Comparison of ENCODE assay signal across 15 cellular contexts in genomic region chr2:24009367-24009679, GRCh38. TPM values are rescaled to one million over a fixed set of nuclear protein-coding genes. Genes with fewer than 3 reads are reported as not detected.
DNase-seq lines count a peak whose midpoint lies in the region; ATAC-seq, FAIRE-seq and TF ChIP-seq lines count a peak whose summit lies in the region.
"Had no signal": no experiment of that assay in that cellular context is flagged by ENCODE, and none has a peak within 500 bp of the region (broad histone marks: within the 10 kb centered on the region; RNA-seq: fewer than 3 reads in every experiment).

No MANE protein-coding gene starts in this region.

- H4K12ac ChIP-seq in trophoblast cell (ENCODE audit: low read depth, low read length): no peak overlapping the region

- TF ChIP-seq CTCF in Caco-2 (IDR thresholded peaks at IDR 0.05; ENCODE audit: insufficient read depth in 1 of 2, low read depth in 1 of 2, low read length in 1 of 2, severe bottlenecking in 1 of 2, unreplicated experiment in 1 of 2) (no peak), K562 (IDR thresholded peaks at IDR 0.05 in 2 of 3, conservative IDR thresholded peaks at IDR 0.05 in 1 of 3; ENCODE audit: insufficient read depth in 2 of 3, low read depth in 1 of 3, low read length in 3 of 3) (no peak), hepatocyte (IDR thresholded peaks at IDR 0.05; ENCODE audit: poor library complexity) (no peak), ovary (IDR thresholded peaks at IDR 0.05) (no peak), adrenal gland (IDR thresholded peaks at IDR 0.05) (no peak)

- CTCF ChIA-PET in Caco-2 (lab: Charles Lee): interaction anchor here (1.2 kb wide), 1 partner anchor 75 kb away, joined by 4 read pairs; the partner anchor contains the start of gene TP53I3
- CTCF ChIA-PET in K562 (lab: Yijun Ruan, JAX; ENCODE audit: low intra/inter-chr PET ratio): no interaction called here
- CTCF ChIA-PET in activated CD4-positive, alpha-beta memory T cell treated with anti-CD3 and anti-CD28 coated beads, Interleukin-2, amount 10 ng/mL, durations not matched to agents 7 days and 5 days (lab: Charles Lee): no interaction called here

- H3K4me3 ChIP-seq in Caco-2 (ENCODE audit: low read depth, low read length) (peak overlapping the region; percentile 40; the same call in 1 of the 2 replicates), K562 (peak overlapping the region; percentile 60), hepatocyte (peak overlapping the region; percentile 33), trophoblast cell (ENCODE audit: low read depth, low read length) (no peak overlapping the region), ovary (no peak overlapping the region), adrenal gland (peak overlapping the region in 1 of 4 donors; percentile 58)

- H3K27ac ChIP-seq in K562 (ENCODE audit: extremely low read depth, low read depth, low read length) (peak overlapping the region; percentile 99), hepatocyte (no peak overlapping the region), trophoblast cell (ENCODE audit: low read depth, low read length) (no peak overlapping the region), ovary (no peak overlapping the region), adrenal gland (no peak overlapping the region)
- H3K27ac ChIP-seq: gastrocnemius medialis, SJSA1 had no signal

- H3K4me1 ChIP-seq in Caco-2: no peaks in the 10 kb centered on the region
- peaks cover 34 to 43% of the 10 kb centered on the region in 2 experiments for H3K4me1 ChIP-seq in K562 (replicated peaks in 1 of 2; ENCODE audit: control insufficient read depth in 2 of 2, insufficient read depth in 2 of 2, low read length in 2 of 2)
- no peaks in the 10 kb centered on the region for H3K4me1 ChIP-seq in hepatocyte (ENCODE audit: insufficient read depth)
- H3K4me1 ChIP-seq in trophoblast cell (ENCODE audit: control insufficient read depth in 1 of 2, insufficient read depth in 2 of 2, low read length in 2 of 2): peaks cover 9 to 18% of the 10 kb centered on the region in 2 experiments
- H3K4me1 ChIP-seq in ovary (ENCODE audit: insufficient read depth): peaks cover 3% of the 10 kb centered on the region
- peaks cover 0 to 11% of the 10 kb centered on the region in 2 donors for H3K4me1 ChIP-seq in adrenal gland (replicated peaks in 1 of 2)

- H3K36me3 ChIP-seq in Caco-2 (ENCODE audit: control insufficient read depth, insufficient read depth, low read length) (no peaks in the 10 kb centered on the region), K562 (ENCODE audit: control insufficient read depth, insufficient read depth, low read length) (peaks cover 16% of the 10 kb centered on the region), hepatocyte (replicated peaks; ENCODE audit: insufficient read depth, low read depth) (no peaks in the 10 kb centered on the region), trophoblast cell (ENCODE audit: control insufficient read depth in 1 of 2, insufficient read depth in 2 of 2, low read length in 2 of 2) (no peaks in the 10 kb centered on the region), ovary (no peaks in the 10 kb centered on the region), adrenal gland (replicated peaks in 1 of 2) (no peaks in the 10 kb centered on the region)
- H3K36me3 ChIP-seq: gastrocnemius medialis, SJSA1 had no signal

- H3K79me2 ChIP-seq in K562 (ENCODE audit: control insufficient read depth, insufficient read depth, low read length): peaks cover 43% of the 10 kb centered on the region
- H3K79me2 ChIP-seq in hepatocyte: no peaks in the 10 kb centered on the region
- no peaks in the 10 kb centered on the region for H3K79me2 ChIP-seq in trophoblast cell (ENCODE audit: control insufficient read depth, insufficient read depth, low read length, poor library complexity)

- no peak for TF ChIP-seq RAD21 in K562 (CRISPR knock-in tag; conservative IDR thresholded peaks at IDR 0.05 in 1 of 2, IDR thresholded peaks at IDR 0.05 in 1 of 2)

- no peak for ATAC-seq in K562
- ATAC-seq: gastrocnemius medialis had no signal

- no peak for DNase-seq in Caco-2
- no peak for DNase-seq in K562 (ENCODE audit: extremely low read depth in 1 of 4, low spot score in 3 of 4)
- DNase-seq in hepatocyte (ENCODE audit: low spot score): no peak
- no peak for DNase-seq in trophoblast cell
- DNase-seq in ovary: no peak
- no peak for DNase-seq in stimulated activated CD4-positive, alpha-beta T cell treated with anti-CD3 and anti-CD28 coated beads, Interleukin-4, amount 100 ng/mL, for 4 hours
- DNase-seq in adrenal gland: no peak
- DNase-seq in activated CD4-positive, alpha-beta memory T cell treated with anti-CD3 and anti-CD28 coated beads, Interleukin-2, amount 10 ng/mL, durations not matched to agents 7 days and 5 days: no peak
- DNase-seq: activated naive CD4-positive, alpha-beta T cell treated with anti-CD3 and anti-CD28 coated beads for 36 hours; gastrocnemius medialis; left ventricle myocardium superior; NK-92 treated with Interleukin-12 subunit alpha and Interleukin-12 subunit beta, amount 100 ng/mL, for 24 hours; stimulated activated CD4-positive, alpha-beta T cell treated with anti-CD3 and anti-CD28 coated beads, Interleukin-2, amount 100 ng/mL, for 24 hours had no signal

- H3K4me1 Mint-ChIP-seq in Caco-2 (ENCODE audit: low read depth, unreplicated experiment): peaks cover 15% of the 10 kb centered on the region
- peaks cover 6% of the 10 kb centered on the region for H3K4me1 Mint-ChIP-seq in activated CD4-positive, alpha-beta memory T cell treated with anti-CD3 and anti-CD28 coated beads, Interleukin-2, amount 10 ng/mL, durations not matched to agents 7 days and 5 days

- no TSS peak for BruUV-seq in Caco-2 (replicated peaks; lab: Mats Ljungman, UMichigan)
- BruUV-seq in K562 (replicated peaks; lab: Mats Ljungman, UMichigan): TSS peak; percentile 40

- no peak overlapping the region for H4K8ac ChIP-seq in trophoblast cell (ENCODE audit: low read depth, low read length)

- no peak overlapping the region for H4K91ac ChIP-seq in trophoblast cell (ENCODE audit: low read depth, low read length)

- H3K27ac Mint-ChIP-seq in Caco-2 (ENCODE audit: unreplicated experiment): no peak overlapping the region
- no peak overlapping the region for H3K27ac Mint-ChIP-seq in activated CD4-positive, alpha-beta memory T cell treated with anti-CD3 and anti-CD28 coated beads, Interleukin-2, amount 10 ng/mL, durations not matched to agents 7 days and 5 days
- H3K27ac Mint-ChIP-seq: activated naive CD4-positive, alpha-beta T cell treated with anti-CD3 and anti-CD28 coated beads for 36 hours; CD14-positive monocyte had no signal

- WGBS in K562 (ENCODE audit: insufficient coverage, low coverage, missing lambda C conversion rate): 45% methylated on average over 7 of the region's 9 CpGs
- 76% methylated on average over 9 of the region's 9 CpGs for WGBS in hepatocyte (ENCODE audit: low lambda C conversion rate, missing lambda C conversion rate)
- WGBS in trophoblast cell (ENCODE audit: extremely low coverage, insufficient coverage, insufficient read length): no CpG with 5 or more reads among the region's 9 CpGs
- 63 to 71% (median 64%) methylated on average over 9 of the region's 9 CpGs for WGBS in ovary, 3 donors
- 74 to 76% (median 75%) methylated on average over 9 of the region's 9 CpGs for WGBS in adrenal gland, 4 donors

- no peaks in the 10 kb centered on the region for H3K9me3 ChIP-seq in Caco-2
- H3K9me3 ChIP-seq in K562 (replicated peaks; ENCODE audit: control insufficient read depth, insufficient read depth, low read depth, low read length): no peaks in the 10 kb centered on the region
- H3K9me3 ChIP-seq in hepatocyte (ENCODE audit: low read depth): no peaks in the 10 kb centered on the region
- peaks cover 2% of the 10 kb centered on the region for H3K9me3 ChIP-seq in trophoblast cell (ENCODE audit: insufficient read depth, low read depth, low read length)
- H3K9me3 ChIP-seq in ovary: no peaks in the 10 kb centered on the region
- no peaks in the 10 kb centered on the region for H3K9me3 ChIP-seq in adrenal gland (replicated peaks in 1 of 3)
- H3K9me3 ChIP-seq: gastrocnemius medialis, SJSA1 had no signal

- H3K9me2 ChIP-seq in hepatocyte (replicated peaks; ENCODE audit: insufficient read depth): no peaks in the 10 kb centered on the region

- no peak overlapping the region for H2AK5ac ChIP-seq in trophoblast cell (ENCODE audit: low read length)

- no peak overlapping the region for H3K14ac ChIP-seq in trophoblast cell (ENCODE audit: low read length)

- TF ChIP-seq EP300 in K562 (IDR thresholded peaks at IDR 0.05; ENCODE audit: low read length) (no peak), ovary (IDR thresholded peaks at IDR 0.05) (no peak)

- intact Hi-C loops in Caco-2 (cut with micrococcal nuclease; ENCODE audit: unreplicated experiment) (no loop called here), K562 (cut with micrococcal nuclease) (no loop called here), ovary (cut with DNase I) (no loop called here), adrenal gland (cut with DNase I) (no loop called here)

- H3K79me1 ChIP-seq in trophoblast cell (ENCODE audit: low read length): no peaks in the 10 kb centered on the region

- no peaks in the 10 kb centered on the region for H3K36me3 Mint-ChIP-seq in Caco-2 (ENCODE audit: insufficient read depth, unreplicated experiment)
- no peaks in the 10 kb centered on the region for H3K36me3 Mint-ChIP-seq in activated CD4-positive, alpha-beta memory T cell treated with anti-CD3 and anti-CD28 coated beads, Interleukin-2, amount 10 ng/mL, durations not matched to agents 7 days and 5 days (ENCODE audit: low read depth)

- H3K4me3 Mint-ChIP-seq in Caco-2 (ENCODE audit: unreplicated experiment): peak overlapping the region; percentile 63
- no peak overlapping the region for H3K4me3 Mint-ChIP-seq in activated CD4-positive, alpha-beta memory T cell treated with anti-CD3 and anti-CD28 coated beads, Interleukin-2, amount 10 ng/mL, durations not matched to agents 7 days and 5 days
- H3K4me3 Mint-ChIP-seq: activated naive CD4-positive, alpha-beta T cell treated with anti-CD3 and anti-CD28 coated beads for 36 hours had no signal

- H3K23ac ChIP-seq in trophoblast cell (ENCODE audit: low read length): no peak overlapping the region

- in situ Hi-C loops in K562 (cut with MboI): no loop called here

- H2AFZ ChIP-seq in K562 (ENCODE audit: low read depth, low read length) (peak overlapping the region; percentile 85), hepatocyte (no peak overlapping the region), trophoblast cell (ENCODE audit: insufficient read depth, low read length, poor library complexity) (no peak overlapping the region)

- H3K9ac ChIP-seq in K562 (ENCODE audit: insufficient read depth in 1 of 2, low read depth in 2 of 2, low read length in 2 of 2) (peak overlapping the region; percentile 95 to 97), trophoblast cell (ENCODE audit: low read length) (no peak overlapping the region)

- H3K27me3 ChIP-seq in Caco-2 (replicated peaks; ENCODE audit: control insufficient read depth, insufficient read depth, low read length): no peaks in the 10 kb centered on the region
- H3K27me3 ChIP-seq in K562 (ENCODE audit: control insufficient read depth in 2 of 2, insufficient read depth in 2 of 2, low read length in 2 of 2): no peaks in the 10 kb centered on the region
- H3K27me3 ChIP-seq in hepatocyte: peaks cover 34% of the 10 kb centered on the region
- H3K27me3 ChIP-seq in trophoblast cell (ENCODE audit: insufficient read depth, low read length): peaks cover 15% of the 10 kb centered on the region
- no peaks in the 10 kb centered on the region for H3K27me3 ChIP-seq in ovary
- peaks cover 13% of the 10 kb centered on the region for H3K27me3 ChIP-seq in adrenal gland
- H3K27me3 ChIP-seq: SJSA1 had no signal

- H3K9me3 Mint-ChIP-seq in Caco-2 (ENCODE audit: unreplicated experiment): no peaks in the 10 kb centered on the region
- no peaks in the 10 kb centered on the region for H3K9me3 Mint-ChIP-seq in activated CD4-positive, alpha-beta memory T cell treated with anti-CD3 and anti-CD28 coated beads, Interleukin-2, amount 10 ng/mL, durations not matched to agents 7 days and 5 days
- H3K9me3 Mint-ChIP-seq: activated naive CD4-positive, alpha-beta T cell treated with anti-CD3 and anti-CD28 coated beads for 36 hours had no signal

- H4K20me1 ChIP-seq in K562 (replicated peaks; ENCODE audit: control insufficient read depth, insufficient read depth, low read length) (no peaks in the 10 kb centered on the region), hepatocyte (ENCODE audit: insufficient read depth, poor library complexity, severe bottlenecking) (no peaks in the 10 kb centered on the region)

- TF ChIP-seq POLR2A in K562 (conservative IDR thresholded peaks at IDR 0.05) (no peak), ovary (IDR thresholded peaks at IDR 0.05) (no peak), adrenal gland (IDR thresholded peaks at IDR 0.05) (no peak)

- POLR2A ChIA-PET in Caco-2 (lab: Charles Lee): interaction anchor here (0.6 kb wide), 1 partner anchor 18 kb away, joined by 3 read pairs; no protein-coding TSS in a partner anchor
- POLR2A ChIA-PET in K562 (lab: Yijun Ruan, JAX): interaction anchor here (0.6 to 3.2 kb wide), 7 partner anchors 12 to 211 kb away, joined by 3 to 14 read pairs (median 4); partner anchors contain the start of gene ATAD2B
- POLR2A ChIA-PET in activated CD4-positive, alpha-beta memory T cell treated with anti-CD3 and anti-CD28 coated beads, Interleukin-2, amount 10 ng/mL, durations not matched to agents 7 days and 5 days (lab: Charles Lee): interaction anchor here (1.1 to 1.8 kb wide), 2 partner anchors 38 to 113 kb away, joined by 3 to 4 read pairs; partner anchors contain the start of gene WDCP

- FAIRE-seq in K562 (lab: Jason Lieb, UNC): no peak

- H3K18ac ChIP-seq in trophoblast cell (ENCODE audit: low read length): no peak overlapping the region

- no peak overlapping the region for H3K4ac ChIP-seq in trophoblast cell (ENCODE audit: low read depth, low read length)

- no peaks in the 10 kb centered on the region for H3K9me1 ChIP-seq in K562 (ENCODE audit: control insufficient read depth, insufficient read depth, low read length)

- H3K4me2 ChIP-seq in K562 (ENCODE audit: insufficient read depth, low read length) (peak overlapping the region; percentile 93), hepatocyte (peak overlapping the region; percentile 95), trophoblast cell (ENCODE audit: low read length) (peak overlapping the region; percentile 83)

- no peak overlapping the region for H2BK5ac ChIP-seq in trophoblast cell (ENCODE audit: low read depth, low read length, poor library complexity)

- no peak overlapping the region for H2BK120ac ChIP-seq in trophoblast cell (ENCODE audit: insufficient read depth, low read length, poor library complexity)

- no peak overlapping the region for H2BK12ac ChIP-seq in trophoblast cell (ENCODE audit: low read length)

- H3K27me3 Mint-ChIP-seq in Caco-2 (ENCODE audit: insufficient read depth, unreplicated experiment): no peaks in the 10 kb centered on the region
- peaks cover 36% of the 10 kb centered on the region for H3K27me3 Mint-ChIP-seq in activated CD4-positive, alpha-beta memory T cell treated with anti-CD3 and anti-CD28 coated beads, Interleukin-2, amount 10 ng/mL, durations not matched to agents 7 days and 5 days

RNA-seq across cellular contexts. Expression of gene MFSD2B, which starts 0.6 kb away (rescaled TPM):
- total RNA-seq in Caco-2 (2022) (0.44 and 0.48 TPM in 2 replicates), K562 (2014; rRNA removed) (5.5 and 9.1 TPM in 2 replicates), K562 (2014; rRNA removed; fragmentation: Illumina TruSeq; extraction: Trizol) (5.2 and 6.8 TPM in 2 replicates), K562 (2015; rRNA removed; fragmentation: Illumina TruSeq; extraction: Trizol) (7.2 and 8.0 TPM in 2 replicates), K562 (2021) (10.4 and 10.9 TPM in 2 replicates), hepatocyte (not detected in 2 replicates), ovary (under 1 TPM in 3 of 7 donors, not detected in 4; 0.07 to 0.47 (median 0.15) TPM), adrenal gland (under 1 TPM in 2 of 8 donors, not detected in 6; 0.30 to 0.61 TPM)
- total RNA-seq in K562 (2011; cell fraction: chromatin; rRNA removed; ENCODE audit: low replicate concordance): 9.6 and 15.1 TPM in 2 replicates
- 9.7 and 11.7 TPM in 2 replicates for total RNA-seq in K562 (2011; cell fraction: nucleolus; rRNA removed)
- 8.9 and 13.0 TPM in 2 replicates for total RNA-seq in K562 (2011; cell fraction: nucleoplasm; rRNA removed)
- polyA plus RNA-seq in K562 (2011; rRNA removed) (6.8 and 8.0 TPM in 2 replicates), K562 (2014; fragmentation: Illumina TruSeq; extraction: Trizol) (10.5 and 10.7 TPM in 2 replicates), K562 (2014; fragmentation: Nextera tagmentation; extraction: Ambion mirVana) (1 to 10 TPM; 2.6 to 3.6 TPM), K562 (2014; rRNA removed) (8.4 and 9.9 TPM in 2 replicates), hepatocyte (0.25 TPM in 1 of 2 replicates, not detected in the other), ovary (under 1 TPM in 1 of 2 donors, not detected in 1; 0.02 TPM), adrenal gland (under 1 TPM in 2 of 3 donors, not detected in 1; 0.03 to 0.16 TPM)
- 4.5 and 9.0 TPM in 2 replicates for polyA plus RNA-seq in K562 (2011; cell fraction: cytosol; rRNA removed)
- polyA plus RNA-seq in K562 (2011; cell fraction: nucleus; rRNA removed): 10.2 and 25.4 TPM in 2 replicates
- 9.0 and 11.1 TPM in 2 replicates for polyA plus RNA-seq in K562 (2012)
- polyA minus RNA-seq in K562 (2011; rRNA and poly(A)+ RNA removed): 2.2 and 3.3 TPM in 2 replicates
- polyA minus RNA-seq in K562 (2011; cell fraction: cytosol; rRNA and poly(A)+ RNA removed): 3.4 and 4.2 TPM in 2 replicates
- 4.2 and 8.2 TPM in 2 replicates for polyA minus RNA-seq in K562 (2011; cell fraction: nucleus; rRNA and poly(A)+ RNA removed)
- 0.12 and 0.15 TPM in 2 replicates for polyA plus RNA-seq in trophoblast cell (2013)
- total RNA-seq in activated CD4-positive, alpha-beta memory T cell treated with anti-CD3 and anti-CD28 coated beads, Interleukin-2, amount 10 ng/mL, durations not matched to agents 7 days and 5 days: under 1 TPM in 1 of 2 experiments, not detected in 1; 0.20 TPM
- total RNA-seq: gastrocnemius medialis, left ventricle myocardium superior, SJSA1 had no signal

RNA-seq across cellular contexts. Expression of gene WDCP, which starts 37.9 kb away (rescaled TPM):
- 10.4 and 13.0 TPM in 2 replicates for total RNA-seq in Caco-2 (2022)
- 40.6 and 41.2 TPM in 2 replicates for total RNA-seq in K562 (2011; cell fraction: chromatin; rRNA removed; ENCODE audit: low replicate concordance)
- total RNA-seq in K562 (2011; cell fraction: nucleolus; rRNA removed): 18.8 and 21.0 TPM in 2 replicates
- total RNA-seq in K562 (2011; cell fraction: nucleoplasm; rRNA removed): 22.8 and 23.7 TPM in 2 replicates
- 10.1 and 13.2 TPM in 2 replicates for total RNA-seq in K562 (2014; rRNA removed)
- 21.8 and 23.0 TPM in 2 replicates for total RNA-seq in K562 (2014; rRNA removed; fragmentation: Illumina TruSeq; extraction: Trizol)
- total RNA-seq in K562 (2015; rRNA removed; fragmentation: Illumina TruSeq; extraction: Trizol): 20.0 and 20.8 TPM in 2 replicates
- 30.4 and 31.0 TPM in 2 replicates for total RNA-seq in K562 (2021)
- 36.2 and 41.4 TPM in 2 replicates for polyA plus RNA-seq in K562 (2011; rRNA removed)
- 18.2 and 21.5 TPM in 2 replicates for polyA plus RNA-seq in K562 (2011; cell fraction: cytosol; rRNA removed)
- polyA plus RNA-seq in K562 (2011; cell fraction: nucleus; rRNA removed): 35.7 and 40.6 TPM in 2 replicates
- 8.0 and 12.1 TPM in 2 replicates for polyA plus RNA-seq in K562 (2012)
- polyA plus RNA-seq in K562 (2014; fragmentation: Illumina TruSeq; extraction: Trizol): 18.9 and 24.9 TPM in 2 replicates
- polyA plus RNA-seq in K562 (2014; fragmentation: Nextera tagmentation; extraction: Ambion mirVana): 10 to 100 TPM; 11.9 to 25.1 TPM
- 14.2 and 16.2 TPM in 2 replicates for polyA plus RNA-seq in K562 (2014; rRNA removed)
- 51.8 and 69.9 TPM in 2 replicates for polyA minus RNA-seq in K562 (2011; rRNA and poly(A)+ RNA removed)
- 7.6 and 12.2 TPM in 2 replicates for polyA minus RNA-seq in K562 (2011; cell fraction: cytosol; rRNA and poly(A)+ RNA removed)
- 10.0 and 11.9 TPM in 2 replicates for polyA minus RNA-seq in K562 (2011; cell fraction: nucleus; rRNA and poly(A)+ RNA removed)
- 6.0 and 6.8 TPM in 2 replicates for total RNA-seq in hepatocyte
- 1.4 and 2.4 TPM in 2 replicates for polyA plus RNA-seq in hepatocyte
- polyA plus RNA-seq in trophoblast cell (2013): 4.3 and 4.7 TPM in 2 replicates
- total RNA-seq in ovary: 10 to 100 TPM in 5 of 7 donors, 1 to 10 TPM in 2; 3.8 to 16.0 (median 12.1) TPM
- polyA plus RNA-seq in ovary: 1 to 10 TPM; 4.0 to 6.7 TPM
- 10 to 100 TPM in 4 of 8 donors, 1 to 10 TPM in 4; 4.1 to 17.3 (median 11.0) TPM for total RNA-seq in adrenal gland
- 10 to 100 TPM in 1 of 3 donors, 1 to 10 TPM in 2; 1.9 to 13.0 (median 2.0) TPM for polyA plus RNA-seq in adrenal gland
- total RNA-seq in activated CD4-positive, alpha-beta memory T cell treated with anti-CD3 and anti-CD28 coated beads, Interleukin-2, amount 10 ng/mL, durations not matched to agents 7 days and 5 days: 10 to 100 TPM; 18.5 to 19.1 TPM

RNA-seq across cellular contexts. Expression of gene FKBP1B, which starts 40.2 kb away (rescaled TPM):
- total RNA-seq in Caco-2 (2022) (3.2 and 3.7 TPM in 2 replicates), K562 (2014; rRNA removed) (1.6 and 2.0 TPM in 2 replicates), K562 (2014; rRNA removed; fragmentation: Illumina TruSeq; extraction: Trizol) (2.4 and 2.8 TPM in 2 replicates), K562 (2015; rRNA removed; fragmentation: Illumina TruSeq; extraction: Trizol) (1.3 and 1.6 TPM in 2 replicates), K562 (2021) (1.6 and 2.4 TPM in 2 replicates), hepatocyte (20.2 and 24.4 TPM in 2 replicates), ovary (10 to 100 TPM in 1 of 7 donors, 1 to 10 TPM in 6; 3.9 to 11.0 (median 5.7) TPM), adrenal gland (10 to 100 TPM in 1 of 8 donors, 1 to 10 TPM in 7; 3.7 to 11.0 (median 5.6) TPM)
- total RNA-seq in K562 (2011; cell fraction: chromatin; rRNA removed; ENCODE audit: low replicate concordance): 4.5 and 7.5 TPM in 2 replicates
- total RNA-seq in K562 (2011; cell fraction: nucleolus; rRNA removed): 2.4 and 2.7 TPM in 2 replicates
- total RNA-seq in K562 (2011; cell fraction: nucleoplasm; rRNA removed): 3.9 and 7.7 TPM in 2 replicates
- polyA plus RNA-seq in K562 (2011; rRNA removed) (9.4 and 14.1 TPM in 2 replicates), K562 (2014; fragmentation: Illumina TruSeq; extraction: Trizol) (2.8 and 2.9 TPM in 2 replicates), K562 (2014; fragmentation: Nextera tagmentation; extraction: Ambion mirVana) (1 to 10 TPM in 1 of 2 experiments, under 1 TPM in 1; 0.58 to 1.2 TPM), K562 (2014; rRNA removed) (2.3 and 3.7 TPM in 2 replicates), hepatocyte (36.3 and 37.2 TPM in 2 replicates), ovary (1 to 10 TPM; 4.7 to 8.0 TPM), adrenal gland (1 to 10 TPM; 4.4 to 8.1 (median 7.0) TPM)
- 10.5 and 10.6 TPM in 2 replicates for polyA plus RNA-seq in K562 (2011; cell fraction: cytosol; rRNA removed)
- 10.7 and 14.9 TPM in 2 replicates for polyA plus RNA-seq in K562 (2011; cell fraction: nucleus; rRNA removed)
- 2.8 and 3.7 TPM in 2 replicates for polyA plus RNA-seq in K562 (2012)
- polyA minus RNA-seq in K562 (2011; rRNA and poly(A)+ RNA removed): 4.1 and 7.1 TPM in 2 replicates
- polyA minus RNA-seq in K562 (2011; cell fraction: cytosol; rRNA and poly(A)+ RNA removed): 2.2 TPM in 1 of 2 replicates, not detected in the other
- 0.81 and 1.9 TPM in 2 replicates for polyA minus RNA-seq in K562 (2011; cell fraction: nucleus; rRNA and poly(A)+ RNA removed)
- 22.2 and 23.6 TPM in 2 replicates for polyA plus RNA-seq in trophoblast cell (2013)
- 1 to 10 TPM; 4.8 to 5.5 TPM for total RNA-seq in activated CD4-positive, alpha-beta memory T cell treated with anti-CD3 and anti-CD28 coated beads, Interleukin-2, amount 10 ng/mL, durations not matched to agents 7 days and 5 days

Comparison
In these comparisons a context has a peak if more than half of its experiments do, and no peak if none do; other contexts are left out.
1. H3K4me3 ChIP-seq: peak in Caco-2 (single experiment), K562 (single experiment) and hepatocyte (single experiment); none in trophoblast cell (single experiment) and ovary (single experiment).
2. Peak in every context shown above with its lines, with median percentiles within 50 percentile points of each other: H3K4me2 ChIP-seq.